ENCODE assay signal across 16 cellular contexts in genomic region chr7:151637781-151638261, GRCh38.
DNase-seq lines count a peak whose midpoint lies in the region; ATAC-seq, FAIRE-seq and TF ChIP-seq lines count a peak whose summit lies in the region.
"Had no signal": no experiment of that assay in that cellular context is flagged by ENCODE, and none has a peak within 500 bp of the region (broad histone marks: within the 10 kb centered on the region; RNA-seq: fewer than 3 reads in every experiment).

No MANE protein-coding gene starts in this region.

- no peak overlapping the region for H3K4me3 Mint-ChIP-seq in astrocyte (ENCODE audit: unreplicated experiment)
- H3K4me3 Mint-ChIP-seq: activated naive CD8-positive, alpha-beta T cell; dendritic cell treated with granulocyte-macrophage colony-stimulating factor and Interleukin-4, amounts not matched to agents 40 ng/mL and 50 ng/mL, for 4 days had no signal

- H3K27me3 ChIP-seq in astrocyte (ENCODE audit: insufficient read depth, low read length), result no peaks in the 10 kb centered on the region
- H3K27me3 ChIP-seq in rectal smooth muscle tissue (ENCODE audit: control insufficient read depth, insufficient read depth, low read length), result no peaks in the 10 kb centered on the region
- H3K27me3 ChIP-seq in hepatocyte, result no peaks in the 10 kb centered on the region
- H3K27me3 ChIP-seq: tibial nerve had no signal

- no peaks in the 10 kb centered on the region for H3K9me2 ChIP-seq in hepatocyte (replicated peaks; ENCODE audit: insufficient read depth)

- H3K27ac Mint-ChIP-seq in astrocyte (ENCODE audit: unreplicated experiment), result no peak overlapping the region
- H3K27ac Mint-ChIP-seq: activated naive CD8-positive, alpha-beta T cell; dendritic cell treated with granulocyte-macrophage colony-stimulating factor and Interleukin-4, amounts not matched to agents 40 ng/mL and 50 ng/mL, for 4 days had no signal

- H3K4me1 Mint-ChIP-seq in astrocyte (ENCODE audit: low read depth, unreplicated experiment), result peaks cover 17% of the 10 kb centered on the region

- H3K36me3 ChIP-seq in astrocyte (ENCODE audit: insufficient read depth, low read length), result no peaks in the 10 kb centered on the region
- H3K36me3 ChIP-seq in rectal smooth muscle tissue (ENCODE audit: control insufficient read depth, insufficient read depth, low read length), result no peaks in the 10 kb centered on the region
- no peaks in the 10 kb centered on the region for H3K36me3 ChIP-seq in hepatocyte (replicated peaks; ENCODE audit: insufficient read depth, low read depth)
- H3K36me3 ChIP-seq: tibial nerve had no signal

- H3K4me1 ChIP-seq in astrocyte (ENCODE audit: insufficient read depth, low read length) (peaks cover 10% of the 10 kb centered on the region), rectal smooth muscle tissue (ENCODE audit: control insufficient read depth, insufficient read depth, low read length) (peaks cover 9% of the 10 kb centered on the region), hepatocyte (ENCODE audit: insufficient read depth) (no peaks in the 10 kb centered on the region)

- H3K4me3 ChIP-seq in astrocyte (ENCODE audit: insufficient read depth, low read depth, low read length) (no peak overlapping the region), rectal smooth muscle tissue (ENCODE audit: low read length) (peak overlapping the region; percentile 41), hepatocyte (no peak overlapping the region)
- H3K4me3 ChIP-seq: tibial nerve had no signal

- ATAC-seq in left cardiac atrium (peak; percentile 60 to 78), GM21381 (IDR thresholded peaks at IDR 0.05; ENCODE audit: unreplicated experiment) (no peak)
- ATAC-seq: HepG2 had no signal

- intact Hi-C loops in left cardiac atrium (cut with DNase I), result loop anchor here in 1 of 2 donors (10.0 kb wide), 1 partner anchor 57 kb away; no protein-coding TSS in a partner anchor

- CTCF ChIA-PET in HEK293T (lab: Yijun Ruan, JAX), result no interaction called here

- H3K9me3 ChIP-seq in astrocyte (ENCODE audit: insufficient read depth, low read depth, low read length) (no peaks in the 10 kb centered on the region), hepatocyte (ENCODE audit: low read depth) (peaks cover 4% of the 10 kb centered on the region)

- peak overlapping the region; percentile 43 for H3K4me2 ChIP-seq in astrocyte (ENCODE audit: low read length)
- H3K4me2 ChIP-seq in hepatocyte, result no peak overlapping the region

- H3K36me3 Mint-ChIP-seq in astrocyte (ENCODE audit: low read depth, unreplicated experiment), result no peaks in the 10 kb centered on the region

- no peaks in the 10 kb centered on the region for H3K27me3 Mint-ChIP-seq in astrocyte (ENCODE audit: low read depth, unreplicated experiment)
- H3K27me3 Mint-ChIP-seq: activated naive CD8-positive, alpha-beta T cell; dendritic cell treated with granulocyte-macrophage colony-stimulating factor and Interleukin-4, amounts not matched to agents 40 ng/mL and 50 ng/mL, for 4 days had no signal

- DNase-seq in Daoy (ENCODE audit: low read depth) (peak; percentile 32), astrocyte (ENCODE audit: low read depth) (peak; percentile 58), left cardiac atrium (no peak), HEK293T (ENCODE audit: extremely low spot score) (no peak), NCI-H524 treated with DMSO at 0.1 percent for 48 hours (lab: John Stamatoyannopoulos, UW) (no peak), hepatocyte (ENCODE audit: low spot score) (no peak)
- DNase-seq: activated CD4-positive, CD25-positive, alpha-beta regulatory T cell treated with anti-CD3 and anti-CD28 coated beads, Interleukin-2, amount 50 U/mL, for 72 hours; activated CD8-positive, alpha-beta memory T cell treated with anti-CD3 and anti-CD28 coated beads, Interleukin-2, amount 50 U/mL, for 48 hours; midbrain; NCI-H1105 had no signal

- H3K9ac ChIP-seq in astrocyte (ENCODE audit: low read length) (no peak overlapping the region), rectal smooth muscle tissue (ENCODE audit: low read length) (no peak overlapping the region)

- POLR2A ChIA-PET in HEK293T (lab: Yijun Ruan, JAX), result no interaction called here

- no peak for FAIRE-seq in astrocyte (lab: Jason Lieb, UNC)
- FAIRE-seq: HepG2 had no signal

- H3K9me3 Mint-ChIP-seq in astrocyte (ENCODE audit: unreplicated experiment), result peaks cover 3% of the 10 kb centered on the region
- H3K9me3 Mint-ChIP-seq: dendritic cell treated with granulocyte-macrophage colony-stimulating factor and Interleukin-4, amounts not matched to agents 40 ng/mL and 50 ng/mL, for 4 days had no signal

- H2AFZ ChIP-seq in astrocyte (ENCODE audit: low read depth, low read length) (peak overlapping the region; percentile 54), hepatocyte (no peak overlapping the region)

- no peak for TF ChIP-seq CTCF in astrocyte (IDR thresholded peaks at IDR 0.05; ENCODE audit: insufficient read depth, low read depth, low read length)
- TF ChIP-seq CTCF in hepatocyte (IDR thresholded peaks at IDR 0.05; ENCODE audit: poor library complexity), result no peak

- H3K27ac ChIP-seq in astrocyte (ENCODE audit: low read depth, low read length) (peak overlapping the region; percentile 10), rectal smooth muscle tissue (ENCODE audit: low read depth, low read length) (peak overlapping the region; percentile 86), hepatocyte (no peak overlapping the region)

- H4K20me1 ChIP-seq in astrocyte (ENCODE audit: insufficient read depth, low read length) (no peaks in the 10 kb centered on the region), hepatocyte (ENCODE audit: insufficient read depth, poor library complexity, severe bottlenecking) (no peaks in the 10 kb centered on the region)

- 56% methylated on average over 9 of the region's 9 CpGs for WGBS in hepatocyte (ENCODE audit: low lambda C conversion rate, missing lambda C conversion rate)

- H3K79me2 ChIP-seq in astrocyte (ENCODE audit: insufficient read depth, low read length), result no peaks in the 10 kb centered on the region
- no peaks in the 10 kb centered on the region for H3K79me2 ChIP-seq in hepatocyte

TF ChIP-seq in HEK293T, 16 proteins besides CTCF, POLR2A, EP300 and RAD21:
- no peak for TF ChIP-seq ARNT (IDR thresholded peaks at IDR 0.05)
- TF ChIP-seq BHLHE40 (IDR thresholded peaks at IDR 0.05; ENCODE audit: borderline replicate concordance), result no peak
- TF ChIP-seq ZNF384 (IDR thresholded peaks at IDR 0.05), result no peak
- no peak for TF ChIP-seq ELF4 (IDR thresholded peaks at IDR 0.05)
- TF ChIP-seq NFRKB (IDR thresholded peaks at IDR 0.05), result no peak
- TF ChIP-seq SUZ12 (IDR thresholded peaks at IDR 0.05), result no peak
- TF ChIP-seq FOXK2 (IDR thresholded peaks at IDR 0.05), result no peak
- no peak for TF ChIP-seq FOXA1 (IDR thresholded peaks at IDR 0.05)
- TF ChIP-seq SP1 (IDR thresholded peaks at IDR 0.05), result no peak
- no peak for TF ChIP-seq PKNOX1 (IDR thresholded peaks at IDR 0.05)
- no peak for TF ChIP-seq LEF1 (IDR thresholded peaks at IDR 0.05; ENCODE audit: borderline replicate concordance)
- no peak for TF ChIP-seq L3MBTL2 (conservative IDR thresholded peaks at IDR 0.05)
- TF ChIP-seq CTBP1 (IDR thresholded peaks at IDR 0.05; ENCODE audit: borderline replicate concordance), result no peak
- TF ChIP-seq TARDBP (IDR thresholded peaks at IDR 0.05), result no peak
- no peak for TF ChIP-seq FOXM1 (IDR thresholded peaks at IDR 0.05; ENCODE audit: borderline replicate concordance)

Comparison
In these comparisons a context has a peak if more than half of its experiments do, and no peak if none do; other contexts are left out.
1. DNase-seq: peak in Daoy (single experiment) and astrocyte (single experiment); none in left cardiac atrium (single experiment), HEK293T (single experiment), NCI-H524 treated with DMSO at 0.1 percent for 48 hours (single experiment) and hepatocyte (single experiment).